In the genomic region with DNA sequence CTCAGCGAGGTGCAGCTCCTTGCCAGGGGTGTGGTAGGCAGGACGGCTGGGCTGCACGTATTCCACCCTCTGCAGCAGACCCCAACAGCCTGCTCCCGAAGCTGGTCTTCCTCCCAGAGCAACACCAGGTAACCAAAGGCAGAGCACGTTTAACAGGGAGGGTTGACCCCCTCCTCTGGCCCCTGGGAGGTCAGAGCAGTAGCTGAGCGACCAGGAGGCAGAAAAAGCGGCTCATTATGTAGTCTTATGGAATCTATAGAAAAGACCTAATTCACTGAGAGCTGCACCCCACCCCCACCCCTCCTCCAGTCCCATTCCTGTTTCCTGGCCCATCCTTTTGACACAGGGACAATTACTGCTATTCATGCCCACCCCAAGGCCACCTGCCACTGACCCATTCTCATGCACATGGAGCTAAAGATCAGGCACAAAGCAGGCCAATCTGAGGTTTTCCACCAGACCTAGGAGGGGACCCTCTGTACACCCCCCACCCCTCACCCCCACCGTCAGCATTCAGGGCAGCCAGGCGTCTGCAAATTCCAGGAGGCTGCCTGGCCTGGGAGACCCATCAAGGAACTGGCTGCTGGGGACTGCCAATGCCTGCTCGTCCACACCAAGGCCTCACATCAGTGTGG, we compare ENCODE assay signal across 20 cellular contexts.
"Had no signal": no experiment of that assay in that cellular context is flagged by ENCODE, and none has a peak within 500 bp of the region (broad histone marks: within the 10 kb centered on the region; RNA-seq: fewer than 3 reads in every experiment).

No MANE protein-coding gene starts in this region.

- H3K27me3 ChIP-seq: brain microvascular endothelial cell, suprapubic skin, upper lobe of right lung had no signal

- H3K27me3 Mint-ChIP-seq: activated naive CD8-positive, alpha-beta T cell had no signal

- H3K4me1 ChIP-seq: psoas muscle, spleen, upper lobe of right lung had no signal

- H3K36me3 Mint-ChIP-seq: activated naive CD8-positive, alpha-beta T cell; mesothelial cell of epicardium; naive B cell had no signal

- FAIRE-seq: endometrium had no signal

- H3K4me1 Mint-ChIP-seq: naive B cell had no signal

- DNase-seq: activated CD4-positive, alpha-beta T cell treated with anti-CD3 and anti-CD28 coated beads, Interleukin-2, amount 50 U/mL, for 4 hours; activated CD4-positive, CD25-positive, alpha-beta regulatory T cell treated with anti-CD3 and anti-CD28 coated beads, Interleukin-2, amount 50 U/mL, for 72 hours; activated gamma-delta T cell; activated T-cell treated with anti-CD3 and anti-CD28 coated beads, Interleukin-2, amount 50 U/mL, for 4 hours; amygdala; brain microvascular endothelial cell; cerebellar nuclear complex; naive B cell; occipital lobe; psoas muscle; spleen; stimulated activated CD4-positive, alpha-beta T cell treated with anti-CD3 and anti-CD28 coated beads, Interleukin-1b, Interleukin-23, amount 100 ng/mL, for 48 hours; stimulated activated naive CD8-positive, alpha-beta T cell treated with anti-CD3 and anti-CD28 coated beads, Interleukin-15, Interleukin-2, amounts not matched to agents 100 U/mL and 50 U/mL, for 24 hours; SW 1271; upper lobe of right lung had no signal

- H3K4me3 ChIP-seq: psoas muscle, spleen, suprapubic skin, upper lobe of right lung had no signal

- H3K4me3 Mint-ChIP-seq: activated naive CD8-positive, alpha-beta T cell; activated T-cell treated with anti-CD3 and anti-CD28 coated beads, Interleukin-2, amount 50 U/mL, for 4 hours; mesothelial cell of epicardium; naive B cell; T-helper 2 cell treated with Interferon-gamma antibody and Interleukin-4, amounts not matched to agents 5 μg/mL and 100 μg/mL, for 36 hours had no signal

- H3K9me3 ChIP-seq: psoas muscle, suprapubic skin, upper lobe of right lung had no signal

- H3K9me3 Mint-ChIP-seq: activated T-cell treated with anti-CD3 and anti-CD28 coated beads, Interleukin-2, amount 50 U/mL, for 4 hours; mesothelial cell of epicardium; T-helper 2 cell treated with Interferon-gamma antibody and Interleukin-4, amounts not matched to agents 5 μg/mL and 100 μg/mL, for 36 hours had no signal

- H3K27ac ChIP-seq: brain microvascular endothelial cell, psoas muscle, spleen, upper lobe of right lung had no signal

- H3K36me3 ChIP-seq: brain microvascular endothelial cell, spleen, suprapubic skin, upper lobe of right lung had no signal

- H3K27ac Mint-ChIP-seq: activated naive CD8-positive, alpha-beta T cell; mesothelial cell of epicardium; T-helper 2 cell treated with Interferon-gamma antibody and Interleukin-4, amounts not matched to agents 5 μg/mL and 100 μg/mL, for 36 hours had no signal
